8 cellular contexts compared by ENCODE assay signal in genomic region chr15:65595960-65596359, GRCh38. TPM values are rescaled to one million over a fixed set of nuclear protein-coding genes. Genes with fewer than 3 reads are reported as not detected.
DNase-seq lines count a peak whose midpoint lies in the region; ATAC-seq, FAIRE-seq and TF ChIP-seq lines count a peak whose summit lies in the region.

No MANE protein-coding gene starts in this region.

- no peak for ATAC-seq in HG02884 (IDR thresholded peaks at IDR 0.05; ENCODE audit: unreplicated experiment)

- H3K27me3 ChIP-seq in astrocyte (ENCODE audit: insufficient read depth, low read length) = no peaks in the 10 kb centered on the region
- H3K27me3 ChIP-seq in liver (ENCODE audit: control insufficient read depth in 4 of 4, insufficient read depth in 4 of 4, low read length in 3 of 4) = no peaks in the 10 kb centered on the region
- H3K27me3 ChIP-seq in prostate gland (replicated peaks; ENCODE audit: insufficient read depth) = no peaks in the 10 kb centered on the region

- DNase-seq in COR-L47 (lab: John Stamatoyannopoulos, UW) (peak; percentile 11), astrocyte (ENCODE audit: low read depth) (no peak), prostate gland (ENCODE audit: low spot score) (no peak), NCI-H187 (lab: John Stamatoyannopoulos, UW) (no peak), T1000 (lab: John Stamatoyannopoulos, UW) (no peak)

- H3K4me1 Mint-ChIP-seq in astrocyte (ENCODE audit: low read depth, unreplicated experiment) = no peaks in the 10 kb centered on the region

- no peak for TF ChIP-seq EP300 in Ishikawa (IDR thresholded peaks at IDR 0.05; ENCODE audit: borderline replicate concordance)

- TF ChIP-seq CTCF in astrocyte (IDR thresholded peaks at IDR 0.05; ENCODE audit: insufficient read depth, low read depth, low read length) = peak; percentile 16
- TF ChIP-seq CTCF in liver (IDR thresholded peaks at IDR 0.05; ENCODE audit: low read depth, low read length, missing input control) = peak; percentile 22
- TF ChIP-seq CTCF in prostate gland (IDR thresholded peaks at IDR 0.05) = peak in 1 of 4 experiments; percentile 6

- FAIRE-seq in astrocyte (lab: Jason Lieb, UNC) = no peak

- intact Hi-C loops in prostate gland (cut with DNase I) = no loop called here

- H3K9ac ChIP-seq in astrocyte (ENCODE audit: low read length) = no peak overlapping the region
- H3K9ac ChIP-seq in liver (ENCODE audit: low read depth in 1 of 2, low read length in 2 of 2) = no peak overlapping the region

- TF ChIP-seq POLR2A in prostate gland (IDR thresholded peaks at IDR 0.05) = no peak

- H4K20me1 ChIP-seq in astrocyte (ENCODE audit: insufficient read depth, low read length) = no peaks in the 10 kb centered on the region

- H2AFZ ChIP-seq in astrocyte (ENCODE audit: low read depth, low read length) = no peak overlapping the region

- H3K4me3 Mint-ChIP-seq in astrocyte (ENCODE audit: unreplicated experiment) = no peak overlapping the region

- H3K27me3 Mint-ChIP-seq in astrocyte (ENCODE audit: low read depth, unreplicated experiment) = no peaks in the 10 kb centered on the region

- TF ChIP-seq RAD21 in Ishikawa (IDR thresholded peaks at IDR 0.05; ENCODE audit: low read depth) (peak; percentile 38; the same call in 1 of the 2 replicates), liver (IDR thresholded peaks at IDR 0.05) (peak; percentile 40 to 52)

- H3K27ac ChIP-seq in astrocyte (ENCODE audit: low read depth, low read length) (no peak overlapping the region), liver (ENCODE audit: low read depth in 1 of 2, low read length in 2 of 2) (no peak overlapping the region), prostate gland (no peak overlapping the region)

- no peaks in the 10 kb centered on the region for H3K79me2 ChIP-seq in astrocyte (ENCODE audit: insufficient read depth, low read length)

- WGBS in liver = 80% methylated on average over 3 of the region's 3 CpGs
- WGBS in prostate gland = 67% methylated on average over 3 of the region's 3 CpGs

- peaks cover 5% of the 10 kb centered on the region for H3K36me3 Mint-ChIP-seq in astrocyte (ENCODE audit: low read depth, unreplicated experiment)

- H3K27ac Mint-ChIP-seq in astrocyte (ENCODE audit: unreplicated experiment) = no peak overlapping the region

- H3K36me3 ChIP-seq in astrocyte (ENCODE audit: insufficient read depth, low read length) (peaks cover 56% of the 10 kb centered on the region), liver (ENCODE audit: control insufficient read depth in 4 of 4, insufficient read depth in 3 of 4, low read depth in 1 of 4, low read length in 3 of 4) (peaks cover 13 to 56% (median 47%) of the 10 kb centered on the region in 4 donors), prostate gland (peaks cover 0 to 15% of the 10 kb centered on the region in 2 donors)

- H3K4me3 ChIP-seq in astrocyte (ENCODE audit: insufficient read depth, low read depth, low read length) (no peak overlapping the region), liver (ENCODE audit: low read depth in 1 of 3, low read length in 3 of 3) (no peak overlapping the region), prostate gland (no peak overlapping the region)

- H3K9me3 Mint-ChIP-seq in astrocyte (ENCODE audit: unreplicated experiment) = no peaks in the 10 kb centered on the region

- H3K4me1 ChIP-seq in astrocyte (ENCODE audit: insufficient read depth, low read length) = no peaks in the 10 kb centered on the region
- H3K4me1 ChIP-seq in liver (ENCODE audit: control insufficient read depth in 4 of 4, insufficient read depth in 4 of 4, low read length in 3 of 4) = no peaks in the 10 kb centered on the region
- no peaks in the 10 kb centered on the region for H3K4me1 ChIP-seq in prostate gland (replicated peaks)

- H3K9me3 ChIP-seq in astrocyte (ENCODE audit: insufficient read depth, low read depth, low read length) = no peaks in the 10 kb centered on the region
- H3K9me3 ChIP-seq in liver (ENCODE audit: control insufficient read depth in 4 of 4, low read length in 3 of 4) = no peaks in the 10 kb centered on the region
- no peaks in the 10 kb centered on the region for H3K9me3 ChIP-seq in prostate gland

- H3K4me2 ChIP-seq in astrocyte (ENCODE audit: low read length) = no peak overlapping the region

TF ChIP-seq in Ishikawa, 13 proteins besides CTCF, POLR2A, EP300 and RAD21 (continues in another document):
- TF ChIP-seq CREB1 (IDR thresholded peaks at IDR 0.05; ENCODE audit: low read depth) (no peak), FOXM1 (IDR thresholded peaks at IDR 0.05; ENCODE audit: borderline replicate concordance, low read depth) (no peak), TEAD4 (IDR thresholded peaks at IDR 0.05) (no peak), EGR1 (IDR thresholded peaks at IDR 0.05) (no peak), YY1 (IDR thresholded peaks at IDR 0.05; ENCODE audit: low read depth) (no peak), TAF1 (IDR thresholded peaks at IDR 0.05; ENCODE audit: low read depth) (no peak), NFIC (IDR thresholded peaks at IDR 0.05) (no peak), CEBPB (IDR thresholded peaks at IDR 0.05) (no peak), ZBTB7A (IDR thresholded peaks at IDR 0.05; ENCODE audit: low read depth) (no peak)
- TF ChIP-seq, protein P1, sequence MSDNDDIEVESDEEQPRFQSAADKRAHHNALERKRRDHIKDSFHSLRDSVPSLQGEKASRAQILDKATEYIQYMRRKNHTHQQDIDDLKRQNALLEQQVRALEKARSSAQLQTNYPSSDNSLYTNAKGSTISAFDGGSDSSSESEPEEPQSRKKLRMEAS (IDR thresholded peaks at IDR 0.05) = no peak
- TF ChIP-seq, protein P2, sequence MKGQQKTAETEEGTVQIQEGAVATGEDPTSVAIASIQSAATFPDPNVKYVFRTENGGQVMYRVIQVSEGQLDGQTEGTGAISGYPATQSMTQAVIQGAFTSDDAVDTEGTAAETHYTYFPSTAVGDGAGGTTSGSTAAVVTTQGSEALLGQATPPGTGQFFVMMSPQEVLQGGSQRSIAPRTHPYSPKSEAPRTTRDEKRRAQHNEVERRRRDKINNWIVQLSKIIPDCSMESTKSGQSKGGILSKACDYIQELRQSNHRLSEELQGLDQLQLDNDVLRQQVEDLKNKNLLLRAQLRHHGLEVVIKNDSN (IDR thresholded peaks at IDR 0.05) = no peak

TF ChIP-seq in liver, 16 proteins besides CTCF, POLR2A, EP300 and RAD21:
- TF ChIP-seq NR2F2 (IDR thresholded peaks at IDR 0.05) (no peak), FOXA2 (IDR thresholded peaks at IDR 0.05) (no peak), RXRA (IDR thresholded peaks at IDR 0.05) (no peak), EGR1 (IDR thresholded peaks at IDR 0.05; ENCODE audit: low read depth in 2 of 2) (no peak), HNF4G (IDR thresholded peaks at IDR 0.05) (no peak), SP1 (IDR thresholded peaks at IDR 0.05) (no peak), GABPA (IDR thresholded peaks at IDR 0.05 in 1 of 2, conservative IDR thresholded peaks at IDR 0.05 in 1 of 2) (no peak), HNF4A (conservative IDR thresholded peaks at IDR 0.05) (no peak), FOXA1 (IDR thresholded peaks at IDR 0.05) (no peak), ZBTB33 (IDR thresholded peaks at IDR 0.05) (no peak), YY1 (IDR thresholded peaks at IDR 0.05) (no peak), TAF1 (conservative IDR thresholded peaks at IDR 0.05) (no peak), JUND (IDR thresholded peaks at IDR 0.05) (no peak)
- TF ChIP-seq, protein P3, sequence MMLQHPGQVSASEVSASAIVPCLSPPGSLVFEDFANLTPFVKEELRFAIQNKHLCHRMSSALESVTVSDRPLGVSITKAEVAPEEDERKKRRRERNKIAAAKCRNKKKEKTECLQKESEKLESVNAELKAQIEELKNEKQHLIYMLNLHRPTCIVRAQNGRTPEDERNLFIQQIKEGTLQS (IDR thresholded peaks at IDR 0.05) = no peak
- TF ChIP-seq, protein P1 (IDR thresholded peaks at IDR 0.05) = no peak

RNA-seq across cellular contexts. Expression of gene INTS14, which starts 15.0 kb away (rescaled TPM):
- total RNA-seq in astrocyte (24.2 and 24.4 TPM in 2 replicates), liver (10 to 100 TPM; 16.8 to 26.4 TPM), prostate gland (10 to 100 TPM; 39.4 to 55.2 TPM)
- 10 to 100 TPM; 12.0 to 15.2 TPM for polyA plus RNA-seq in liver

RNA-seq across cellular contexts. Expression of gene SLC24A1, which starts 25.8 kb away (rescaled TPM):
- total RNA-seq in astrocyte = 10.3 and 12.4 TPM in 2 replicates
- 1 to 10 TPM; 1.8 to 2.6 TPM for total RNA-seq in liver
- 1 to 10 TPM; 1.8 to 3.3 TPM for polyA plus RNA-seq in liver
- 10 to 100 TPM in 1 of 2 donors, 1 to 10 TPM in 1; 8.9 to 14.5 TPM for total RNA-seq in prostate gland
